Comparison of ENCODE assay signal across 17 cellular contexts in genomic region chr6:126873351-126873750, GRCh38.
"Had no signal": no experiment of that assay in that cellular context is flagged by ENCODE, and none has a peak within 500 bp of the region (broad histone marks: within the 10 kb centered on the region; RNA-seq: fewer than 3 reads in every experiment).

No MANE protein-coding gene starts in this region.

- H3K9me3 ChIP-seq: lower lobe of right lung, stomach, vagina had no signal

- H3K9me3 Mint-ChIP-seq: activated naive CD4-positive, alpha-beta T cell treated with anti-CD3 and anti-CD28 coated beads, Interleukin-2, amount 50 U/mL, for 72 hours had no signal

- H3K36me3 ChIP-seq: lower lobe of right lung, stomach, vagina had no signal

- H3K36me3 Mint-ChIP-seq: activated naive CD4-positive, alpha-beta T cell treated with anti-CD3 and anti-CD28 coated beads, Interleukin-2, amount 50 U/mL, for 72 hours; stimulated activated effector memory CD8-positive, alpha-beta T cell treated with anti-CD3 and anti-CD28 coated beads, Interleukin-12 subunit alpha, Interleukin-12 subunit beta, amount 100 ng/mL, for 72 hours had no signal

- H3K27me3 ChIP-seq: hepatocyte, stomach, vagina had no signal

- DNase-seq: activated CD4-positive, alpha-beta T cell treated with anti-CD3 and anti-CD28 coated beads, Interleukin-2, amount 50 U/mL, for 1 hour; activated gamma-delta T cell; caudate nucleus; dorsolateral prefrontal cortex; left colon; lower lobe of right lung; nephron progenitor cell; nucleus accumbens; retina; stomach; T1000; trophoblast cell had no signal

- H3K27ac Mint-ChIP-seq: activated naive CD4-positive, alpha-beta T cell treated with anti-CD3 and anti-CD28 coated beads, Interleukin-2, amount 50 U/mL, for 72 hours; nephron progenitor cell; stimulated activated effector memory CD8-positive, alpha-beta T cell treated with anti-CD3 and anti-CD28 coated beads, Interleukin-12 subunit alpha, Interleukin-12 subunit beta, amount 100 ng/mL, for 72 hours had no signal

- H3K4me1 Mint-ChIP-seq: nephron progenitor cell; stimulated activated effector memory CD8-positive, alpha-beta T cell treated with anti-CD3 and anti-CD28 coated beads, Interleukin-12 subunit alpha, Interleukin-12 subunit beta, amount 100 ng/mL, for 72 hours had no signal

- H3K4me3 ChIP-seq: dorsolateral prefrontal cortex, hepatocyte, lower lobe of right lung, stomach, vagina had no signal

- H3K27ac ChIP-seq: dorsolateral prefrontal cortex, epithelial cell of prostate, hepatocyte, lower lobe of right lung, stomach, vagina had no signal

- H3K4me1 ChIP-seq: lower lobe of right lung, stomach, vagina had no signal

- ATAC-seq: activated naive CD4-positive, alpha-beta T cell treated with anti-CD3 and anti-CD28 coated beads, Interleukin-2, amount 50 U/mL, for 72 hours; left colon; lower lobe of right lung; stimulated activated effector memory CD8-positive, alpha-beta T cell treated with anti-CD3 and anti-CD28 coated beads, Interleukin-12 subunit alpha, Interleukin-12 subunit beta, amount 100 ng/mL, for 72 hours had no signal

- H3K4me3 Mint-ChIP-seq: nephron progenitor cell; stimulated activated effector memory CD8-positive, alpha-beta T cell treated with anti-CD3 and anti-CD28 coated beads, Interleukin-12 subunit alpha, Interleukin-12 subunit beta, amount 100 ng/mL, for 72 hours had no signal
